In genomic region chrX:13653022-13653693, GRCh38 we compare ENCODE assay signal across 1 cellular context.
A peak's percentile ranks its signal among the peaks of the same experiment; 100 is the strongest.
TF ChIP-seq lines count a peak whose summit lies in the region.

Gene TCEANC, plus strand, starts transcription at chrX:13653141. Its CDS starts 9,368 bp downstream, at chrX:13662509.

TF ChIP-seq in HEK293, 187 proteins besides CTCF, POLR2A, EP300 and RAD21 (continued from another document and continues in another):
- TF ChIP-seq PRDM4 (tag by site-specific recombination; IDR thresholded peaks at IDR 0.05) (no peak), ELK4 (IDR thresholded peaks at IDR 0.05; ENCODE audit: borderline replicate concordance, low read depth, low read length) (peak; percentile 57; the same call in 1 of the 2 replicates), SP7 (tag by site-specific recombination; IDR thresholded peaks at IDR 0.05) (peak; percentile 95), YY1 (tag by site-specific recombination; IDR thresholded peaks at IDR 0.05) (no peak), SP3 (tag by site-specific recombination; IDR thresholded peaks at IDR 0.05) (peak; percentile 81), RBAK (tag by site-specific recombination; IDR thresholded peaks at IDR 0.05) (no peak), ZFP41 (tag by site-specific recombination; IDR thresholded peaks at IDR 0.05; ENCODE audit: borderline replicate concordance) (no peak), ZNF529 (tag by site-specific recombination; IDR thresholded peaks at IDR 0.05; ENCODE audit: insufficient replicate concordance) (no peak), KLF10 (tag by site-specific recombination; IDR thresholded peaks at IDR 0.05) (peak; percentile 67), ZNF335 (tag by site-specific recombination; conservative IDR thresholded peaks at IDR 0.05) (peak; percentile 60), ZNF324 (tag by site-specific recombination; IDR thresholded peaks at IDR 0.05) (no peak), ZBTB26 (tag by site-specific recombination; optimal IDR thresholded peaks at IDR 0.05) (peak; percentile 69), ZBTB11 (tag by site-specific recombination; conservative IDR thresholded peaks at IDR 0.05; ENCODE audit: low read depth) (peak; percentile 95), SCRT2 (tag by site-specific recombination; IDR thresholded peaks at IDR 0.05) (no peak; the same call in 1 of the 2 replicates), ZNF660 (tag by site-specific recombination; IDR thresholded peaks at IDR 0.05) (peak; percentile 68), ZNF585B (tag by site-specific recombination; IDR thresholded peaks at IDR 0.05) (no peak), ZBTB21 (tag by site-specific recombination; IDR thresholded peaks at IDR 0.05) (0 out of 2 replicates have a peak, but pooled peaks have one; percentile 38), ZEB2 (tag by site-specific recombination; IDR thresholded peaks at IDR 0.05) (peak; percentile 96), HOXC10 (CRISPR knock-in tag; IDR thresholded peaks at IDR 0.05) (no peak), ZBTB10 (tag by site-specific recombination; IDR thresholded peaks at IDR 0.05) (peak; percentile 28; the same call in 1 of the 2 replicates), ZSCAN30 (tag by site-specific recombination; IDR thresholded peaks at IDR 0.05) (peak; percentile 20; the same call in 1 of the 2 replicates), ZNF843 (tag by site-specific recombination; IDR thresholded peaks at IDR 0.05) (peak; percentile 43), ZNF48 (tag by site-specific recombination; IDR thresholded peaks at IDR 0.05) (no peak), ZNF544 (tag by site-specific recombination; IDR thresholded peaks at IDR 0.05) (no peak), IKZF3 (tag by site-specific recombination; IDR thresholded peaks at IDR 0.05) (peak; percentile 93), ZBTB7A (tag by site-specific recombination; IDR thresholded peaks at IDR 0.05; ENCODE audit: low read depth) (no peak), ZNF37A (tag by site-specific recombination; IDR thresholded peaks at IDR 0.05) (no peak), KLF9 (tag by site-specific recombination; IDR thresholded peaks at IDR 0.05; ENCODE audit: low read depth) (peak; percentile 80), SETDB1 (IDR thresholded peaks at IDR 0.05; ENCODE audit: insufficient read length, low read length) (no peak), PBX3 (CRISPR knock-in tag; IDR thresholded peaks at IDR 0.05) (peak; percentile 85; the same call in 1 of the 2 replicates), ZNF600 (tag by site-specific recombination; IDR thresholded peaks at IDR 0.05) (peak; percentile 93), PRDM6 (tag by site-specific recombination; IDR thresholded peaks at IDR 0.05) (no peak), ZNF561 (tag by site-specific recombination; IDR thresholded peaks at IDR 0.05; ENCODE audit: borderline replicate concordance) (no peak), ZNF2 (tag by site-specific recombination; IDR thresholded peaks at IDR 0.05) (peak; percentile 59; the same call in 1 of the 2 replicates), ZFHX2 (tag by site-specific recombination; conservative IDR thresholded peaks at IDR 0.05) (peak; percentile 51), ZNF366 (tag by site-specific recombination; conservative IDR thresholded peaks at IDR 0.05) (no peak), GLIS1 (tag by site-specific recombination; IDR thresholded peaks at IDR 0.05) (peak; percentile 41), ZNF645 (tag by site-specific recombination; IDR thresholded peaks at IDR 0.05) (no peak), ZNF18 (tag by site-specific recombination; IDR thresholded peaks at IDR 0.05) (no peak), KLF1 (tag by site-specific recombination; IDR thresholded peaks at IDR 0.05) (peak; percentile 89), ZXDB (tag by site-specific recombination; IDR thresholded peaks at IDR 0.05) (peak; percentile 82), MEIS1 (CRISPR knock-in tag; IDR thresholded peaks at IDR 0.05; ENCODE audit: borderline replicate concordance) (no peak), ZIC2 (tag by site-specific recombination; IDR thresholded peaks at IDR 0.05) (peak; percentile 26; the same call in 1 of the 2 replicates), ZNF362 (tag by site-specific recombination; IDR thresholded peaks at IDR 0.05) (no peak), ZNF394 (tag by site-specific recombination; IDR thresholded peaks at IDR 0.05; ENCODE audit: borderline replicate concordance) (no peak; the same call in 1 of the 2 replicates), SP2 (tag by site-specific recombination; IDR thresholded peaks at IDR 0.05) (peak; percentile 96), ZNF19 (tag by site-specific recombination; IDR thresholded peaks at IDR 0.05; ENCODE audit: low read depth) (no peak), ZNF266 (tag by site-specific recombination; IDR thresholded peaks at IDR 0.05; ENCODE audit: low read depth) (no peak), ZBTB8A (tag by site-specific recombination; IDR thresholded peaks at IDR 0.05) (peak; percentile 98), ZNF404 (tag by site-specific recombination; IDR thresholded peaks at IDR 0.05) (no peak)
